In the genomic region with DNA sequence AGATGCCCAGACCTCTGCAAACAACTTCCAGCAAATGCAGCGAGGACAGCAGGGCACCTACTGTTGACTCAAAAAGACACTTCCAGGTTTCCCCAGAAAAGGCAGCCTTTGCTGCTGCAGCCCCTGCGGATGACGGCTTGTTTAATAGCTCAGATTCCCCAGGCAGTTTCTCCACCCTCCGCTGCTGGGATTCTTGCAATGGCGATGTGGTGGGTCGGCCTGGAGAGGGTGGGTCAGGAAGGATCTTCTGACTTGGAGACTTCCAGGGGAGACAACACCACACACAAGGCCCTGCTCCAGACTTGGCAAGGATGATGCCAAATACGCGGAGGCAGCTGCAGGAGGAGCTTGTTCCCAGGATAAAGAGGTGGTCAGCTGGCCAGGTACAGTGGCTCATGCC, we compare ENCODE assay signal across 1 cellular context.
TF ChIP-seq lines count a peak whose summit lies in the region.

No MANE protein-coding gene starts in this region.

TF ChIP-seq in K562, 482 proteins besides CTCF, POLR2A, EP300 and RAD21 (continued from another document):
- TF ChIP-seq, protein P1, sequence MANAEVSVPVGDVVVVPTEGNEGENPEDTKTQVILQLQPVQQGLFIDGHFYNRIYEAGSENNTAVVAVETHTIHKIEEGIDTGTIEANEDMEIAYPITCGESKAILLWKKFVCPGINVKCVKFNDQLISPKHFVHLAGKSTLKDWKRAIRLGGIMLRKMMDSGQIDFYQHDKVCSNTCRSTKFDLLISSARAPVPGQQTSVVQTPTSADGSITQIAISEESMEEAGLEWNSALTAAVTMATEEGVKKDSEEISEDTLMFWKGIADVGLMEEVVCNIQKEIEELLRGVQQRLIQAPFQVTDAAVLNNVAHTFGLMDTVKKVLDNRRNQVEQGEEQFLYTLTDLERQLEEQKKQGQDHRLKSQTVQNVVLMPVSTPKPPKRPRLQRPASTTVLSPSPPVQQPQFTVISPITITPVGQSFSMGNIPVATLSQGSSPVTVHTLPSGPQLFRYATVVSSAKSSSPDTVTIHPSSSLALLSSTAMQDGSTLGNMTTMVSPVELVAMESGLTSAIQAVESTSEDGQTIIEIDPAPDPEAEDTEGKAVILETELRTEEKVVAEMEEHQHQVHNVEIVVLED (CRISPR knock-in tag; IDR thresholded peaks at IDR 0.05): no peak
- TF ChIP-seq, protein P2, sequence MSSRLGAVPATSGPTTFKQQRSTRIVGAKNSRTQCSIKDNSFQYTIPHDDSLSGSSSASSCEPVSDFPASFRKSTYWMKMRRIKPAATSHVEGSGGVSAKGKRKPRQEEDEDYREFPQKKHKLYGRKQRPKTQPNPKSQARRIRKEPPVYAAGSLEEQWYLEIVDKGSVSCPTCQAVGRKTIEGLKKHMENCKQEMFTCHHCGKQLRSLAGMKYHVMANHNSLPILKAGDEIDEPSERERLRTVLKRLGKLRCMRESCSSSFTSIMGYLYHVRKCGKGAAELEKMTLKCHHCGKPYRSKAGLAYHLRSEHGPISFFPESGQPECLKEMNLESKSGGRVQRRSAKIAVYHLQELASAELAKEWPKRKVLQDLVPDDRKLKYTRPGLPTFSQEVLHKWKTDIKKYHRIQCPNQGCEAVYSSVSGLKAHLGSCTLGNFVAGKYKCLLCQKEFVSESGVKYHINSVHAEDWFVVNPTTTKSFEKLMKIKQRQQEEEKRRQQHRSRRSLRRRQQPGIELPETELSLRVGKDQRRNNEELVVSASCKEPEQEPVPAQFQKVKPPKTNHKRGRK (tag; IDR thresholded peaks at IDR 0.05): no peak
- TF ChIP-seq ATF7 (IDR thresholded peaks at IDR 0.05) (no peak), ZNF584 (CRISPR knock-in tag; IDR thresholded peaks at IDR 0.05; ENCODE audit: low read depth) (no peak), PHF20 (IDR thresholded peaks at IDR 0.05; ENCODE audit: partially characterized antibody) (no peak), CEBPB (tag; IDR thresholded peaks at IDR 0.05) (no peak), ZZZ3 (IDR thresholded peaks at IDR 0.05) (no peak), ZNF57 (CRISPR knock-in tag; IDR thresholded peaks at IDR 0.05) (no peak), FUS (optimal IDR thresholded peaks at IDR 0.05; ENCODE audit: low read depth, low read length) (no peak), SLC30A9 (CRISPR knock-in tag; IDR thresholded peaks at IDR 0.05) (no peak), BHLHE40 (IDR thresholded peaks at IDR 0.05; ENCODE audit: low read length) (no peak), ZNF140 (CRISPR knock-in tag; IDR thresholded peaks at IDR 0.05) (no peak), SREBF2 (CRISPR knock-in tag; IDR thresholded peaks at IDR 0.05) (no peak)
- TF ChIP-seq, protein P3, sequence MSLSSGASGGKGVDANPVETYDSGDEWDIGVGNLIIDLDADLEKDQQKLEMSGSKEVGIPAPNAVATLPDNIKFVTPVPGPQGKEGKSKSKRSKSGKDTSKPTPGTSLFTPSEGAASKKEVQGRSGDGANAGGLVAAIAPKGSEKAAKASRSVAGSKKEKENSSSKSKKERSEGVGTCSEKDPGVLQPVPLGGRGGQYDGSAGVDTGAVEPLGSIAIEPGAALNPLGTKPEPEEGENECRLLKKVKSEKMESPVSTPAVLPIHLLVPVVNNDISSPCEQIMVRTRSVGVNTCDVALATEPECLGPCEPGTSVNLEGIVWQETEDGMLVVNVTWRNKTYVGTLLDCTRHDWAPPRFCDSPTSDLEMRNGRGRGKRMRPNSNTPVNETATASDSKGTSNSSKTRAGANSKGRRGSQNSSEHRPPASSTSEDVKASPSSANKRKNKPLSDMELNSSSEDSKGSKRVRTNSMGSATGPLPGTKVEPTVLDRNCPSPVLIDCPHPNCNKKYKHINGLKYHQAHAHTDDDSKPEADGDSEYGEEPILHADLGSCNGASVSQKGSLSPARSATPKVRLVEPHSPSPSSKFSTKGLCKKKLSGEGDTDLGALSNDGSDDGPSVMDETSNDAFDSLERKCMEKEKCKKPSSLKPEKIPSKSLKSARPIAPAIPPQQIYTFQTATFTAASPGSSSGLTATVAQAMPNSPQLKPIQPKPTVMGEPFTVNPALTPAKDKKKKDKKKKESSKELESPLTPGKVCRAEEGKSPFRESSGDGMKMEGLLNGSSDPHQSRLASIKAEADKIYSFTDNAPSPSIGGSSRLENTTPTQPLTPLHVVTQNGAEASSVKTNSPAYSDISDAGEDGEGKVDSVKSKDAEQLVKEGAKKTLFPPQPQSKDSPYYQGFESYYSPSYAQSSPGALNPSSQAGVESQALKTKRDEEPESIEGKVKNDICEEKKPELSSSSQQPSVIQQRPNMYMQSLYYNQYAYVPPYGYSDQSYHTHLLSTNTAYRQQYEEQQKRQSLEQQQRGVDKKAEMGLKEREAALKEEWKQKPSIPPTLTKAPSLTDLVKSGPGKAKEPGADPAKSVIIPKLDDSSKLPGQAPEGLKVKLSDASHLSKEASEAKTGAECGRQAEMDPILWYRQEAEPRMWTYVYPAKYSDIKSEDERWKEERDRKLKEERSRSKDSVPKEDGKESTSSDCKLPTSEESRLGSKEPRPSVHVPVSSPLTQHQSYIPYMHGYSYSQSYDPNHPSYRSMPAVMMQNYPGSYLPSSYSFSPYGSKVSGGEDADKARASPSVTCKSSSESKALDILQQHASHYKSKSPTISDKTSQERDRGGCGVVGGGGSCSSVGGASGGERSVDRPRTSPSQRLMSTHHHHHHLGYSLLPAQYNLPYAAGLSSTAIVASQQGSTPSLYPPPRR (CRISPR knock-in tag; IDR thresholded peaks at IDR 0.05; ENCODE audit: borderline replicate concordance): no peak
